In genomic region chr12:22083167-22083566, GRCh38 we compare ENCODE assay signal across 8 cellular contexts. TPM values are rescaled to one million over a fixed set of nuclear protein-coding genes. Genes with fewer than 3 reads are reported as not detected.
A peak's percentile ranks its signal among the peaks of the same experiment; 100 is the strongest.
DNase-seq lines count a peak whose midpoint lies in the region; ATAC-seq and TF ChIP-seq lines count a peak whose summit lies in the region.

No MANE protein-coding gene starts in this region.

- no peak overlapping the region for H2BK120ac ChIP-seq in neuronal stem cell (ENCODE audit: low read depth, low read length)

- H3K9ac ChIP-seq in colonic mucosa (ENCODE audit: low read depth in 2 of 2, low read length in 2 of 2) (no peak overlapping the region), neuronal stem cell (ENCODE audit: low read depth, low read length, poor library complexity) (no peak overlapping the region)

- no peak overlapping the region for H3K23ac ChIP-seq in neuronal stem cell (ENCODE audit: low read depth, low read length, poor library complexity)

- no peaks in the 10 kb centered on the region for H3K36me3 ChIP-seq in colonic mucosa
- no peaks in the 10 kb centered on the region for H3K36me3 ChIP-seq in neuronal stem cell (replicated peaks in 1 of 2; ENCODE audit: control insufficient read depth in 2 of 2, insufficient read depth in 2 of 2, low read length in 2 of 2)

- H3K4me3 ChIP-seq in colonic mucosa (no peak overlapping the region), neuronal stem cell (ENCODE audit: low read length in 2 of 2) (no peak overlapping the region)

- intact Hi-C loops in colonic mucosa (cut with DNase I) = loop anchor here (5.0 kb wide), 2 partner anchors 359 to 374 kb away; no protein-coding TSS in a partner anchor

- H2AFZ ChIP-seq in neuronal stem cell (ENCODE audit: low read length) = no peak overlapping the region

- in situ Hi-C loops in G401 (cut with HindIII; ENCODE audit: low sequenced_read_pairs) = no loop called here

- peak; percentile 13 for TF ChIP-seq CTCF in colonic mucosa (IDR thresholded peaks at IDR 0.05)

- no peak overlapping the region for H2AK5ac ChIP-seq in neuronal stem cell (ENCODE audit: low read depth, low read length)

- H2BK5ac ChIP-seq in neuronal stem cell (ENCODE audit: low read length) = no peak overlapping the region

- no peak overlapping the region for H3K18ac ChIP-seq in neuronal stem cell (ENCODE audit: low read length)

- no peak for ATAC-seq in HG03135 (IDR thresholded peaks at IDR 0.05; ENCODE audit: unreplicated experiment)

- no peak overlapping the region for H4K91ac ChIP-seq in neuronal stem cell (ENCODE audit: low read depth, low read length, poor library complexity)

- H3K9me3 ChIP-seq in colonic mucosa (no peaks in the 10 kb centered on the region), neuronal stem cell (replicated peaks in 1 of 2; ENCODE audit: control insufficient read depth in 2 of 2, insufficient read depth in 1 of 2, low read depth in 1 of 2, low read length in 2 of 2) (no peaks in the 10 kb centered on the region)

- H2BK12ac ChIP-seq in neuronal stem cell (ENCODE audit: low read length) = no peak overlapping the region

- no peak overlapping the region for H3K27ac ChIP-seq in colonic mucosa
- H3K27ac ChIP-seq in neuronal stem cell (replicated peaks; ENCODE audit: low read length) = no peak overlapping the region

- no peaks in the 10 kb centered on the region for H3K4me1 ChIP-seq in colonic mucosa
- no peaks in the 10 kb centered on the region for H3K4me1 ChIP-seq in neuronal stem cell (ENCODE audit: control insufficient read depth in 2 of 2, insufficient read depth in 1 of 2, low read depth in 1 of 2, low read length in 2 of 2)

- no peak overlapping the region for H3K4me2 ChIP-seq in neuronal stem cell (ENCODE audit: insufficient read depth, low read length, poor library complexity, severe bottlenecking)

- no peak overlapping the region for H3K14ac ChIP-seq in neuronal stem cell (ENCODE audit: low read length)

- H2BK15ac ChIP-seq in neuronal stem cell (ENCODE audit: low read length) = no peak overlapping the region

- H3K27me3 ChIP-seq in colonic mucosa (no peaks in the 10 kb centered on the region), neuronal stem cell (ENCODE audit: control insufficient read depth in 3 of 3, insufficient read depth in 3 of 3, low read depth in 1 of 3, low read length in 3 of 3) (no peaks in the 10 kb centered on the region)

- peak; percentile 15 for DNase-seq in A172 (ENCODE audit: low spot score)
- peak; percentile 77 for DNase-seq in G401 (ENCODE audit: low spot score)
- DNase-seq in NOMO-1 treated with DMSO at 0.1 percent for 48 hours (lab: John Stamatoyannopoulos, UW; ENCODE audit: unreplicated experiment) = peak; percentile 15
- no peak for DNase-seq in colonic mucosa
- peak; percentile 64 for DNase-seq in myocyte (ENCODE audit: low read depth)
- DNase-seq in NCI-H1048 (lab: John Stamatoyannopoulos, UW) = no peak
- no peak for DNase-seq in neuronal stem cell (ENCODE audit: low spot score)

- H3K79me1 ChIP-seq in neuronal stem cell (ENCODE audit: low read depth, low read length) = no peaks in the 10 kb centered on the region

- H3K4ac ChIP-seq in neuronal stem cell (ENCODE audit: low read length) = no peak overlapping the region

- no peak overlapping the region for H4K8ac ChIP-seq in neuronal stem cell (ENCODE audit: low read depth, low read length)

RNA-seq across cellular contexts. Expression of gene CMAS, which starts 37.1 kb away (rescaled TPM):
- 40.7 and 62.5 TPM in 2 replicates for total RNA-seq in A172 (2014; rRNA removed; shearing (Covaris generic))
- total RNA-seq in G401 (2014; rRNA removed; shearing (Covaris generic)) = 19.6 and 23.6 TPM in 2 replicates
- total RNA-seq in colonic mucosa (100 to 1,000 TPM; 126 to 189 TPM), myocyte (20.2 and 27.2 TPM in 2 replicates)
- polyA plus RNA-seq in myocyte (2012) = 29.2 TPM
- polyA plus RNA-seq in neuronal stem cell (2013, experiment 1 of 2) = 37.7 TPM
- polyA plus RNA-seq in neuronal stem cell (2013, experiment 2 of 2) = 38.7 TPM

Comparison
In these comparisons a context has a peak if more than half of its experiments do, and no peak if none do; other contexts are left out.
1. DNase-seq: peak in A172 (single experiment), G401 (single experiment), NOMO-1 treated with DMSO at 0.1 percent for 48 hours (single experiment) and myocyte (single experiment); none in colonic mucosa (single experiment), NCI-H1048 (single experiment) and neuronal stem cell (single experiment).